15 cellular contexts compared by ENCODE assay signal in the genomic region with DNA sequence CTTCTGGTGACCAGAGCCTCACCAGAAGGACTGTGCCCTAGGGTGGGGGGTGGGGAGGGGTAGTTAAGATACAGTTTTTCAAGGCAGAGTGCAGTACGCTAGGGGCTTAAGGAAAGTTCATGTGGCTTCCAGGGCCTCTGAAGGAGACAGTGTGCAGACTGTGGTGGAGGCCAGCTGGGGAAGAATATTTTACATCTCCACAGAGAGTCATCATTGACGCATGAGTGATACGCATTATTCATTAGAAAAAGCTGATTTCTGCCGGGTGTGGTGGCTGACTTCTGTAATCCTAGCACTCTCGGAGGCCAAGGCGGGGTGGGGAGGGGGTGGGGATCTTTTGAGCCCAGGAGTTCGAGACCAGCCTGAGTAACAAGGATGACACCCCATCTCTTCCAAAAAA. TPM values are rescaled to one million over a fixed set of nuclear protein-coding genes. Genes with fewer than 3 reads are reported as not detected.
DNase-seq lines count a peak whose midpoint lies in the region; TF ChIP-seq lines count a peak whose summit lies in the region.
"Had no signal": no experiment of that assay in that cellular context is flagged by ENCODE, and none has a peak within 500 bp of the region (broad histone marks: within the 10 kb centered on the region; RNA-seq: fewer than 3 reads in every experiment).

No MANE protein-coding gene starts in this region.

- H3K4me3 Mint-ChIP-seq in HFFc6 (no peak overlapping the region), mesothelial cell of epicardium (no peak overlapping the region), Calu3 (ENCODE audit: low read depth, unreplicated experiment) (no peak overlapping the region)
- H3K4me3 Mint-ChIP-seq: stimulated activated naive CD8-positive, alpha-beta T cell treated with anti-CD3 and anti-CD28 coated beads, Interleukin-15, Interleukin-2, amounts not matched to agents 100 ng/mL and 50 ng/mL, for 24 hours had no signal

- no peaks in the 10 kb centered on the region for H3K36me3 ChIP-seq in H7 (replicated peaks; ENCODE audit: control insufficient read depth, insufficient read depth, low read length)

- DNase-seq in AG04449 (ENCODE audit: low read depth, low spot score) (peak; percentile 65), HFFc6 (peak; percentile 54), choroid plexus epithelial cell (ENCODE audit: low read depth) (peak; percentile 44), mesothelial cell of epicardium (ENCODE audit: low spot score in 2 of 2, unreplicated experiment in 2 of 2) (no peak), DMS79 treated with DMSO at 0.1 percent for 48 hours (lab: John Stamatoyannopoulos, UW) (no peak), H7 (no peak), Calu3 (no peak), HuH-7.5 (ENCODE audit: low spot score) (no peak)
- DNase-seq: activated effector memory CD4-positive, alpha-beta T cell treated with Interleukin-2 at 50 U/mL for 16 hours; DMS153; left cardiac atrium; mucosa of descending colon; NCI-H1930; NCI-H69 had no signal

- H3K27me3 Mint-ChIP-seq in HFFc6 (ENCODE audit: insufficient read depth) (no peaks in the 10 kb centered on the region; the same call in none of the 2 replicates), mesothelial cell of epicardium (ENCODE audit: low read depth) (no peaks in the 10 kb centered on the region), Calu3 (ENCODE audit: unreplicated experiment) (no peaks in the 10 kb centered on the region)
- H3K27me3 Mint-ChIP-seq: stimulated activated naive CD8-positive, alpha-beta T cell treated with anti-CD3 and anti-CD28 coated beads, Interleukin-15, Interleukin-2, amounts not matched to agents 100 ng/mL and 50 ng/mL, for 24 hours had no signal

- H3K27me3 ChIP-seq in H7 (ENCODE audit: control insufficient read depth, insufficient read depth, low read length) = no peaks in the 10 kb centered on the region

- H3K9me3 Mint-ChIP-seq in HFFc6 = no peaks in the 10 kb centered on the region
- peaks cover 8% of the 10 kb centered on the region for H3K9me3 Mint-ChIP-seq in mesothelial cell of epicardium
- H3K9me3 Mint-ChIP-seq in Calu3 (ENCODE audit: low read depth, unreplicated experiment) = no peaks in the 10 kb centered on the region
- H3K9me3 Mint-ChIP-seq: stimulated activated naive CD8-positive, alpha-beta T cell treated with anti-CD3 and anti-CD28 coated beads, Interleukin-15, Interleukin-2, amounts not matched to agents 100 ng/mL and 50 ng/mL, for 24 hours had no signal

- TF ChIP-seq CTCF in AG04449 (IDR thresholded peaks at IDR 0.05; ENCODE audit: insufficient read depth, low read length, missing control alignments) (no peak), HFFc6 (IDR thresholded peaks at IDR 0.05) (no peak), choroid plexus epithelial cell (conservative IDR thresholded peaks at IDR 0.05; ENCODE audit: low read depth, low read length) (no peak), mesothelial cell of epicardium (IDR thresholded peaks at IDR 0.05; ENCODE audit: unreplicated experiment) (no peak), Calu3 (IDR thresholded peaks at IDR 0.05; ENCODE audit: unreplicated experiment) (no peak)

- intact Hi-C loops in Calu3 (cut with micrococcal nuclease; ENCODE audit: unreplicated experiment) = no loop called here

- CTCF ChIA-PET in AG04449 (lab: Yijun Ruan, JAX) = interaction anchor here (0.9 to 3.3 kb wide), 5 partner anchors 18 to 321 kb away, joined by 3 to 15 read pairs (median 3); no protein-coding TSS in a partner anchor
- CTCF ChIA-PET in Calu3 (lab: Charles Lee) = no interaction called here

- no TSS peak for BruUV-seq in Calu3 (replicated peaks; lab: Mats Ljungman, UMichigan)

- POLR2A ChIA-PET in AG04449 (lab: Yijun Ruan, JAX) = no interaction called here

- H3K27ac Mint-ChIP-seq in HFFc6 (peak overlapping the region; percentile 29; the same call in 1 of the 2 replicates), mesothelial cell of epicardium (peak overlapping the region; percentile 59), Calu3 (ENCODE audit: unreplicated experiment) (no peak overlapping the region)
- H3K27ac Mint-ChIP-seq: stimulated activated naive CD8-positive, alpha-beta T cell treated with anti-CD3 and anti-CD28 coated beads, Interleukin-15, Interleukin-2, amounts not matched to agents 100 ng/mL and 50 ng/mL, for 24 hours had no signal

- peaks cover 9% of the 10 kb centered on the region for H3K4me1 Mint-ChIP-seq in HFFc6 (ENCODE audit: low read depth)
- peaks cover 14% of the 10 kb centered on the region for H3K4me1 Mint-ChIP-seq in mesothelial cell of epicardium
- no peaks in the 10 kb centered on the region for H3K4me1 Mint-ChIP-seq in Calu3 (ENCODE audit: low read depth, unreplicated experiment)

- H3K4me3 ChIP-seq in AG04449 (ENCODE audit: low read depth, low read length) = no peak overlapping the region
- H3K4me3 ChIP-seq in choroid plexus epithelial cell (ENCODE audit: low read depth, low read length) = no peak overlapping the region
- H3K4me3 ChIP-seq in H7 (ENCODE audit: insufficient read depth, low read depth, low read length) = no peak overlapping the region
- H3K4me3 ChIP-seq: mucosa of descending colon had no signal

- H3K36me3 Mint-ChIP-seq in HFFc6 (ENCODE audit: low read depth) (no peaks in the 10 kb centered on the region), mesothelial cell of epicardium (no peaks in the 10 kb centered on the region), Calu3 (ENCODE audit: insufficient read depth, unreplicated experiment) (peaks cover 18% of the 10 kb centered on the region)

RNA-seq across cellular contexts. Expression of a gene that starts 4.4 kb away (rescaled TPM):
- total RNA-seq in HFFc6 (2021; fragmentation: NEBNext Ultra II Directional; extraction: Animal tissue kit (Norgen Biotek cat#: 25700)) = 1 to 10 TPM; 1.2 to 2.5 (median 1.5) TPM
- total RNA-seq in mesothelial cell of epicardium (29.9 to 30.6 TPM (median 30.4 TPM) in 3 replicates), Calu3 (2022) (30.9 and 34.8 TPM in 2 replicates)
- 161 and 210 TPM in 2 replicates for total RNA-seq in H7 (2014; rRNA removed; shearing (Covaris generic))

Comparison
In these comparisons a context has a peak if more than half of its experiments do, and no peak if none do; other contexts are left out.
1. DNase-seq: peak in AG04449 (single experiment), HFFc6 (single experiment) and choroid plexus epithelial cell (single experiment); none in mesothelial cell of epicardium (0 of 2), DMS79 treated with DMSO at 0.1 percent for 48 hours (single experiment), H7 (single experiment), Calu3 (single experiment) and HuH-7.5 (single experiment).